Comparison of ENCODE assay signal across 7 cellular contexts in the genomic region with DNA sequence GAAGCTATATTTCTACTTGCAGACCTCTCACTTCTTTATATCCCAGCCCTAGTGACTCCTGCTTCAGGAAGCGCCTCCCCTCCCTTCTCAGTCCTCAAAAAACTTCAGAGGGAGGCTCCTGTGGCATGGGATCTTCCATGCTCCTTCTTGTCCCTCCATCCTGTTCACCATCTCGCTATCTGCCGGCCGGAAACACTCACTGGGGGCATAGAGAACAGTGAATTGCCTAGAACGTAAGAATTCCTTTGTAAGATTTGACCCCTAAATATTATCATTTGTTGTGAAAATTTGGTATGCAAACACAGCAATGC.
DNase-seq lines count a peak whose midpoint lies in the region; ATAC-seq, FAIRE-seq and TF ChIP-seq lines count a peak whose summit lies in the region.

No MANE protein-coding gene starts in this region.

- CTCF ChIA-PET in HEK293 (lab: Yijun Ruan, JAX), result interaction anchor here (0.6 kb wide), 2 partner anchors 40 to 278 kb away, joined by 3 read pairs; no protein-coding TSS in a partner anchor

- H4K20me1 ChIP-seq in smooth muscle cell (ENCODE audit: low read depth), result no peaks in the 10 kb centered on the region

- H3K4me2 ChIP-seq in smooth muscle cell, result peak overlapping the region; percentile 37

- H3F3A ChIP-seq in smooth muscle cell (ENCODE audit: low read depth), result no peaks in the 10 kb centered on the region

- TF ChIP-seq CTCF in HEK293 (tag by site-specific recombination; IDR thresholded peaks at IDR 0.05), result no peak
- TF ChIP-seq CTCF in VCaP (conservative IDR thresholded peaks at IDR 0.05), result no peak
- TF ChIP-seq CTCF in smooth muscle cell (IDR thresholded peaks at IDR 0.05; ENCODE audit: borderline replicate concordance, insufficient read depth, poor library complexity, severe bottlenecking), result no peak

- H3K27me3 ChIP-seq in smooth muscle cell (ENCODE audit: low read depth), result no peaks in the 10 kb centered on the region

- no peaks in the 10 kb centered on the region for H3K79me2 ChIP-seq in smooth muscle cell (ENCODE audit: low read depth)

- H3K27ac ChIP-seq in HEK293 (ENCODE audit: extremely low read depth, low read depth, low read length) (no peak overlapping the region), VCaP (peak overlapping the region; percentile 92; the same call in 1 of the 2 replicates), smooth muscle cell (ENCODE audit: low read depth) (peak overlapping the region; percentile 35)

- 62% methylated on average over 5 of the region's 5 CpGs for WGBS in smooth muscle cell (ENCODE audit: low lambda C conversion rate)

- peak; percentile 12 for DNase-seq in frontal cortex (ENCODE audit: low spot score in 2 of 2)
- no peak for DNase-seq in smooth muscle cell (lab: John Stamatoyannopoulos, UW; ENCODE audit: unreplicated experiment)
- DNase-seq in SKM-1 (lab: John Stamatoyannopoulos, UW; ENCODE audit: unreplicated experiment), result no peak
- no peak for DNase-seq in NCI-H345 treated with DMSO at 0.1 percent for 48 hours (lab: John Stamatoyannopoulos, UW; ENCODE audit: unreplicated experiment)

- POLR2A ChIA-PET in HEK293 (lab: Yijun Ruan, JAX), result no interaction called here

- H3K36me3 ChIP-seq in HEK293 (ENCODE audit: control insufficient read depth in 2 of 2, insufficient read depth in 1 of 2, low read length in 2 of 2), result no peaks in the 10 kb centered on the region
- no peaks in the 10 kb centered on the region for H3K36me3 ChIP-seq in smooth muscle cell (ENCODE audit: low read depth)

- H3K9me3 ChIP-seq in HEK293 (ENCODE audit: control insufficient read depth, insufficient read depth, low read depth, low read length), result no peaks in the 10 kb centered on the region
- no peaks in the 10 kb centered on the region for H3K9me3 ChIP-seq in smooth muscle cell (replicated peaks; ENCODE audit: low read depth)

- no peak overlapping the region for H2AFZ ChIP-seq in smooth muscle cell (ENCODE audit: low read depth)

- H3K9ac ChIP-seq in smooth muscle cell (ENCODE audit: low read depth), result no peak overlapping the region

- H3K4me3 ChIP-seq in HEK293 (ENCODE audit: low read depth, low read length) (no peak overlapping the region), smooth muscle cell (peak overlapping the region; percentile 24)

- no peak for FAIRE-seq in frontal cortex (lab: Jason Lieb, UNC)

- ATAC-seq in HG02885 (IDR thresholded peaks at IDR 0.05; ENCODE audit: poor library complexity, unreplicated experiment), result no peak

- H3K4me1 ChIP-seq in HEK293 (ENCODE audit: control insufficient read depth, insufficient read depth, low read length), result no peaks in the 10 kb centered on the region
- H3K4me1 ChIP-seq in smooth muscle cell (ENCODE audit: low read depth), result peaks cover 16% of the 10 kb centered on the region

TF ChIP-seq in HEK293, 187 proteins besides CTCF, POLR2A, EP300 and RAD21:
- no peak for TF ChIP-seq ZNF48 (tag by site-specific recombination; IDR thresholded peaks at IDR 0.05)
- TF ChIP-seq ZNF341 (tag by site-specific recombination; IDR thresholded peaks at IDR 0.05; ENCODE audit: low read depth), result peak; percentile 49

Comparison
In these comparisons a context has a peak if more than half of its experiments do, and no peak if none do; other contexts are left out.
1. DNase-seq: peak in frontal cortex (2 of 2); none in smooth muscle cell (single experiment), SKM-1 (single experiment) and NCI-H345 treated with DMSO at 0.1 percent for 48 hours (single experiment).